Comparison of ENCODE assay signal across 5 cellular contexts in genomic region chr1:160498301-160499065, GRCh38. TPM values are rescaled to one million over a fixed set of nuclear protein-coding genes. Genes with fewer than 3 reads are reported as not detected.
"Had no signal": no experiment of that assay in that cellular context is flagged by ENCODE, and none has a peak within 500 bp of the region (broad histone marks: within the 10 kb centered on the region; RNA-seq: fewer than 3 reads in every experiment).

No MANE protein-coding gene starts in this region.

RNA-seq across cellular contexts. Expression of gene SLAMF6, which starts 24.6 kb away (rescaled TPM):
- total RNA-seq: HT-29, NCI-H460, PC-9, RPMI7951, SJCRH30 had no signal
